8 cellular contexts compared by ENCODE assay signal in genomic region chr15:81001180-81002003, GRCh38. TPM values are rescaled to one million over a fixed set of nuclear protein-coding genes. Genes with fewer than 3 reads are reported as not detected.
DNase-seq lines count a peak whose midpoint lies in the region; ATAC-seq and TF ChIP-seq lines count a peak whose summit lies in the region.

No MANE protein-coding gene starts in this region.

- no peaks in the 10 kb centered on the region for H3K27me3 ChIP-seq in BLaER1 treated with 17β-estradiol and CSF1 and Interleukin-3, amounts not matched to agents 10 nM and 100 nM
- H3K27me3 ChIP-seq in adipocyte (replicated peaks; ENCODE audit: control insufficient read depth, insufficient read depth, low read length) (no peaks in the 10 kb centered on the region), left ventricle myocardium inferior (ENCODE audit: low read depth) (peaks cover 14% of the 10 kb centered on the region), prostate gland (replicated peaks; ENCODE audit: insufficient read depth) (no peaks in the 10 kb centered on the region)

- WGBS in prostate gland = under 1% methylated on average over 40 of the region's 108 CpGs

- intact Hi-C loops in left ventricle myocardium inferior (cut with micrococcal nuclease) (no loop called here), prostate gland (cut with DNase I) (no loop called here)

- peak overlapping the region; percentile 91 to 99 (median 98) for H3K4me2 ChIP-seq in BLaER1 treated with 17β-estradiol and CSF1 and Interleukin-3, amounts not matched to agents 10 nM and 100 nM

- peak overlapping the region; percentile 81 to 99 (median 96) for H3K4me3 ChIP-seq in BLaER1 treated with 17β-estradiol and CSF1 and Interleukin-3, amounts not matched to agents 10 nM and 100 nM
- H3K4me3 ChIP-seq in adipocyte (ENCODE audit: low read length) (peak overlapping the region; percentile 86), left ventricle myocardium inferior (peak overlapping the region; percentile 93), prostate gland (peak overlapping the region; percentile 90 to 96)

- peak overlapping the region; percentile 95 to 100 (median 99) for H3K9ac ChIP-seq in BLaER1 treated with 17β-estradiol and CSF1 and Interleukin-3, amounts not matched to agents 10 nM and 100 nM
- peak overlapping the region; percentile 98 for H3K9ac ChIP-seq in adipocyte (ENCODE audit: low read length)

- peaks cover 29 to 49% (median 47%) of the 10 kb centered on the region in 11 experiments; a peak in 21 of 22 replicates for H4K20me1 ChIP-seq in BLaER1 treated with 17β-estradiol and CSF1 and Interleukin-3, amounts not matched to agents 10 nM and 100 nM

- H3K4me1 ChIP-seq in BLaER1 treated with 17β-estradiol and CSF1 and Interleukin-3, amounts not matched to agents 10 nM and 100 nM = peaks cover 41 to 65% (median 57%) of the 10 kb centered on the region in 10 experiments
- H3K4me1 ChIP-seq in adipocyte (ENCODE audit: control insufficient read depth, insufficient read depth, low read length) (peaks cover 46% of the 10 kb centered on the region), left ventricle myocardium inferior (peaks cover 72% of the 10 kb centered on the region), prostate gland (replicated peaks) (peaks cover 3% of the 10 kb centered on the region)

- TF ChIP-seq POLR2A in prostate gland (IDR thresholded peaks at IDR 0.05) = no peak

- peak overlapping the region; percentile 94 to 100 (median 99) for H3K27ac ChIP-seq in BLaER1 treated with 17β-estradiol and CSF1 and Interleukin-3, amounts not matched to agents 10 nM and 100 nM
- H3K27ac ChIP-seq in left ventricle myocardium inferior (replicated peaks) = peak overlapping the region; percentile 99
- H3K27ac ChIP-seq in prostate gland = peak overlapping the region; percentile 95 to 98

- peaks cover 25 to 42% (median 36%) of the 10 kb centered on the region in 11 experiments; a peak in 21 of 22 replicates for H3K36me3 ChIP-seq in BLaER1 treated with 17β-estradiol and CSF1 and Interleukin-3, amounts not matched to agents 10 nM and 100 nM
- H3K36me3 ChIP-seq in adipocyte (ENCODE audit: control insufficient read depth, insufficient read depth, low read length, severe bottlenecking) (peaks cover 5% of the 10 kb centered on the region), left ventricle myocardium inferior (peaks cover 20% of the 10 kb centered on the region), prostate gland (no peaks in the 10 kb centered on the region)

- peak; percentile 30 for DNase-seq in SK-N-DZ (ENCODE audit: low spot score)
- DNase-seq in adipocyte (ENCODE audit: low read depth) = peak; percentile 78
- DNase-seq in left ventricle myocardium inferior = peak; percentile 73
- peak; percentile 36 for DNase-seq in prostate gland (ENCODE audit: low spot score)
- DNase-seq in DMS153 treated with DMSO at 0.1 percent for 48 hours (lab: John Stamatoyannopoulos, UW; ENCODE audit: unreplicated experiment) = no peak

- TF ChIP-seq CTCF in left ventricle myocardium inferior (IDR thresholded peaks at IDR 0.05; ENCODE audit: borderline replicate concordance) (no peak), prostate gland (IDR thresholded peaks at IDR 0.05) (no peak)

- H3K9me3 ChIP-seq in BLaER1 treated with 17β-estradiol and CSF1 and Interleukin-3, amounts not matched to agents 10 nM and 100 nM (replicated peaks in 1 of 11) = peaks cover 0 to 4% (median 2%) of the 10 kb centered on the region in 11 experiments; a peak in 10 of 22 replicates
- no peaks in the 10 kb centered on the region for H3K9me3 ChIP-seq in adipocyte (ENCODE audit: control insufficient read depth, low read length)
- no peaks in the 10 kb centered on the region for H3K9me3 ChIP-seq in left ventricle myocardium inferior (replicated peaks)
- H3K9me3 ChIP-seq in prostate gland = no peaks in the 10 kb centered on the region

- ATAC-seq in GM19025 (IDR thresholded peaks at IDR 0.05; ENCODE audit: low read depth, unreplicated experiment) (peak; percentile 32), HG03139 (IDR thresholded peaks at IDR 0.05; ENCODE audit: unreplicated experiment) (peak; percentile 29)

RNA-seq across cellular contexts. Expression of gene TLNRD1, which starts 0.7 kb away (rescaled TPM):
- 22.5 and 31.4 TPM in 2 replicates for polyA plus RNA-seq in SK-N-DZ (2014; cell fraction: cytosol; rRNA removed)
- 12.6 and 14.4 TPM in 2 replicates for polyA plus RNA-seq in SK-N-DZ (2014; cell fraction: nucleus; rRNA removed)
- total RNA-seq in left ventricle myocardium inferior (5.5 TPM), prostate gland (10 to 100 TPM; 19.3 to 25.4 TPM)

RNA-seq across cellular contexts. Expression of gene MESD, which starts 11.8 kb away (rescaled TPM):
- polyA plus RNA-seq in SK-N-DZ (2014; cell fraction: cytosol; rRNA removed) = 15.2 and 15.7 TPM in 2 replicates
- 9.0 and 12.1 TPM in 2 replicates for polyA plus RNA-seq in SK-N-DZ (2014; cell fraction: nucleus; rRNA removed)
- total RNA-seq in left ventricle myocardium inferior = 13.5 TPM
- total RNA-seq in prostate gland = 10 to 100 TPM; 28.0 to 33.9 TPM
